8 cellular contexts compared by ENCODE assay signal in genomic region chr15:101641894-101642293, GRCh38. TPM values are rescaled to one million over a fixed set of nuclear protein-coding genes. Genes with fewer than 3 reads are reported as not detected.
DNase-seq lines count a peak whose midpoint lies in the region; ATAC-seq, FAIRE-seq and TF ChIP-seq lines count a peak whose summit lies in the region.

No MANE protein-coding gene starts in this region.

- H3K4me1 ChIP-seq in A673 (ENCODE audit: insufficient read depth, low read length, poor library complexity, severe bottlenecking), result peaks cover 28% of the 10 kb centered on the region

- POLR2A ChIA-PET in A673 (lab: Charles Lee; ENCODE audit: low non-redundant PET) (no interaction called here), T-cell (lab: Charles Lee) (interaction anchor here in 1 of 2 donors (0.6 to 1.1 kb wide), 5 partner anchors 321 to 397 kb away, joined by 3 to 4 read pairs (median 3); partner anchors contain the start of gene SNRPA1)

- CTCF ChIA-PET in A673 (lab: Charles Lee), result interaction anchor here (0.6 to 1.9 kb wide), 5 partner anchors 342 to 353 kb away, joined by 3 to 7 read pairs (median 5); partner anchors contain the start of gene SNRPA1
- CTCF ChIA-PET in T-cell (lab: Charles Lee), result interaction anchor here (0.6 to 3.1 kb wide), 17 partner anchors 8 to 1297 kb away, joined by 3 to 45 read pairs (median 5); partner anchors contain the start of genes SNRPA1 (in 2 of the 2), TARS3 (in 1 of the 2) and TM2D3 (in 1 of the 2)

- H3K27ac Mint-ChIP-seq in T-cell, result peak overlapping the region; percentile 30 to 73

- no peaks in the 10 kb centered on the region for H3K27me3 Mint-ChIP-seq in T-cell

- peak overlapping the region; percentile 12 for H3K4me3 ChIP-seq in A673 (ENCODE audit: low read depth, low read length, poor library complexity, severe bottlenecking)

- peak overlapping the region; percentile 94 for H3K27ac ChIP-seq in A673 (ENCODE audit: low read depth, low read length, poor library complexity, severe bottlenecking)

- intact Hi-C loops in A673 (cut with micrococcal nuclease; ENCODE audit: unreplicated experiment), result loop anchor here (2.0 kb wide), 1 partner anchor 347 kb away; the partner anchor contains the start of gene SNRPA1
- intact Hi-C loops in left cardiac atrium (cut with DNase I), result loop anchor here (5.0 to 10.0 kb wide), 3 partner anchors 100 to 345 kb away; partner anchors contain the start of gene SNRPA1 (in 1 of the 2)

- DNase-seq in A673 (ENCODE audit: low spot score), result peak; percentile 94
- DNase-seq in T-cell, result peak in 12 of 34 experiments; percentile 5 to 42 (median 18)
- DNase-seq in left cardiac atrium, result no peak
- DNase-seq in RCC 7860 (ENCODE audit: low spot score), result no peak
- no peak for DNase-seq in G401 (ENCODE audit: low spot score)

- no peak for FAIRE-seq in RCC 7860 (lab: Jason Lieb, UNC)

- no peaks in the 10 kb centered on the region for H3K9me3 ChIP-seq in A673 (ENCODE audit: low read depth, low read length, poor library complexity, severe bottlenecking)

- no peaks in the 10 kb centered on the region for H3K9me3 Mint-ChIP-seq in T-cell

- no peaks in the 10 kb centered on the region for H3K27me3 ChIP-seq in A673 (replicated peaks; ENCODE audit: insufficient read depth, low read depth, low read length, poor library complexity)

- ATAC-seq in HG02938 (IDR thresholded peaks at IDR 0.05; ENCODE audit: unreplicated experiment) (peak; percentile 46), T-cell (replicated peaks in 1 of 4) (peak; percentile 21 to 82 (median 71)), left cardiac atrium (peak; percentile 49 to 54), HG03280 (IDR thresholded peaks at IDR 0.05; ENCODE audit: unreplicated experiment) (no peak), GM18517 (IDR thresholded peaks at IDR 0.05; ENCODE audit: unreplicated experiment) (no peak)

- TF ChIP-seq CTCF in A673 (conservative IDR thresholded peaks at IDR 0.05; ENCODE audit: low read depth, low read length), result no peak

- peaks cover 34 to 38% (median 36%) of the 10 kb centered on the region in 3 donors for H3K4me1 Mint-ChIP-seq in T-cell

- peaks cover 47% of the 10 kb centered on the region for H3K36me3 ChIP-seq in A673 (ENCODE audit: insufficient read depth, low read length, poor library complexity, severe bottlenecking)

- H3K36me3 Mint-ChIP-seq in T-cell, result peaks cover 53% of the 10 kb centered on the region

- in situ Hi-C loops in G401 (cut with HindIII; ENCODE audit: low sequenced_read_pairs), result no loop called here

- peak overlapping the region in 1 of 3 donors; percentile 22 for H3K4me3 Mint-ChIP-seq in T-cell

- BruUV-seq in A673 (replicated peaks; lab: Mats Ljungman, UMichigan), result no TSS peak

RNA-seq across cellular contexts. Expression of gene TM2D3, which starts 10.3 kb away (rescaled TPM):
- total RNA-seq in A673 (2021) (49.4 and 50.7 TPM in 2 replicates), T-cell (10 to 100 TPM; 55.7 to 96.9 (median 64.6) TPM), left cardiac atrium (10 to 100 TPM; 39.2 to 46.8 TPM)
- total RNA-seq in G401 (2014; rRNA removed; shearing (Covaris generic)), result 21.9 and 32.2 TPM in 2 replicates

Comparison
In these comparisons a context has a peak if more than half of its experiments do, and no peak if none do; other contexts are left out.
1. ATAC-seq: peak in HG02938 (single experiment), T-cell (4 of 4) and left cardiac atrium (2 of 2); none in HG03280 (single experiment) and GM18517 (single experiment).